12 cellular contexts compared by ENCODE assay signal in the genomic region with DNA sequence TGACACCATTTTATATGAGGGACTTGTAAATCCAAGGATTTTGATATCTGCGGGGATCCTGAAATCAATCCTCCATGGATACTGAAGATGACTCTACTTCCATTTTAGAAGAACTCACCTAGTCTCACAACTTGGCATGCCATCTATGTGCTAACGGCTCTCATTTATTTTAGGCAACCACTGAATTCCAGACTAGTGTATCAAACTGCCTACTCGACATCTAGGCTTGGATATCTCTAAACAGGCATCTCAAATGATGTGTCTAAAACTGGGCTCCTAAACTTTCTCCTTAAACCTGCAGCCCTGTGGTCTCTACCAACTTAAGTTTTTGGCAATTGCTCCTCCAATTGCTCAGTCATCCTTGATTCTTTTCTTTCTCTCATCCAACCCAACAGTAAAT.
"Had no signal": no experiment of that assay in that cellular context is flagged by ENCODE, and none has a peak within 500 bp of the region (broad histone marks: within the 10 kb centered on the region; RNA-seq: fewer than 3 reads in every experiment).

No MANE protein-coding gene starts in this region.

- DNase-seq: activated CD4-positive, alpha-beta T cell treated with anti-CD3 and anti-CD28 coated beads for 4 hours; activated CD8-positive, alpha-beta memory T cell treated with anti-CD3 and anti-CD28 coated beads, Interleukin-2, amount 50 U/mL, for 4 hours; activated CD8-positive, alpha-beta T cell treated with anti-CD3 and anti-CD28 coated beads for 36 hours; adrenal gland; mesenchymal stem cell; nephron progenitor cell; upper lobe of left lung had no signal

- H3K4me3 ChIP-seq: adrenal gland, esophagus muscularis mucosa, upper lobe of left lung had no signal

- H3K4me1 ChIP-seq: upper lobe of left lung had no signal

- H3K4me1 Mint-ChIP-seq: nephron progenitor cell had no signal

- H3K27ac ChIP-seq: esophagus muscularis mucosa, upper lobe of left lung had no signal

- ATAC-seq: activated CD8-positive, alpha-beta T cell treated with anti-CD3 and anti-CD28 coated beads for 36 hours; left lobe of liver; sciatic nerve had no signal

- H3K27me3 Mint-ChIP-seq: activated CD8-positive, alpha-beta T cell treated with anti-CD3 and anti-CD28 coated beads for 36 hours; stimulated activated naive CD8-positive, alpha-beta T cell treated with anti-CD3 and anti-CD28 coated beads, Interleukin-15, Interleukin-2, amounts not matched to agents 100 ng/mL and 50 ng/mL, for 24 hours had no signal

- H3K9me3 Mint-ChIP-seq: activated CD8-positive, alpha-beta T cell treated with anti-CD3 and anti-CD28 coated beads for 36 hours; nephron progenitor cell; stimulated activated naive CD8-positive, alpha-beta T cell treated with anti-CD3 and anti-CD28 coated beads, Interleukin-15, Interleukin-2, amounts not matched to agents 100 ng/mL and 50 ng/mL, for 24 hours; T-helper 1 cell treated with Interleukin-12 subunit alpha and Interleukin-12 subunit beta and Interleukin-4 antibody, amounts not matched to agents 30 μg/mL and 1 μg/mL, for 36 hours had no signal

- H3K4me3 Mint-ChIP-seq: activated CD8-positive, alpha-beta T cell treated with anti-CD3 and anti-CD28 coated beads for 36 hours; nephron progenitor cell; stimulated activated naive CD8-positive, alpha-beta T cell treated with anti-CD3 and anti-CD28 coated beads, Interleukin-15, Interleukin-2, amounts not matched to agents 100 ng/mL and 50 ng/mL, for 24 hours; T-helper 1 cell treated with Interleukin-12 subunit alpha and Interleukin-12 subunit beta and Interleukin-4 antibody, amounts not matched to agents 30 μg/mL and 1 μg/mL, for 36 hours had no signal

- H3K27me3 ChIP-seq: adrenal gland, esophagus muscularis mucosa, upper lobe of left lung had no signal

- H3K27ac Mint-ChIP-seq: activated CD8-positive, alpha-beta T cell treated with anti-CD3 and anti-CD28 coated beads for 36 hours; stimulated activated naive CD8-positive, alpha-beta T cell treated with anti-CD3 and anti-CD28 coated beads, Interleukin-15, Interleukin-2, amounts not matched to agents 100 ng/mL and 50 ng/mL, for 24 hours; T-helper 1 cell treated with Interleukin-12 subunit alpha and Interleukin-12 subunit beta and Interleukin-4 antibody, amounts not matched to agents 30 μg/mL and 1 μg/mL, for 36 hours had no signal

- H3K9me3 ChIP-seq: adrenal gland, esophagus muscularis mucosa, upper lobe of left lung had no signal
